In genomic region chr2:207692206-207693065, GRCh38 we compare ENCODE assay signal across 8 cellular contexts. TPM values are rescaled to one million over a fixed set of nuclear protein-coding genes. Genes with fewer than 3 reads are reported as not detected.
DNase-seq lines count a peak whose midpoint lies in the region; ATAC-seq and TF ChIP-seq lines count a peak whose summit lies in the region.

No MANE protein-coding gene starts in this region.

- DNase-seq in G401 (ENCODE audit: low spot score), result peak; percentile 16
- DNase-seq in HL-60 (ENCODE audit: low read depth in 1 of 2, low spot score in 1 of 2), result peak; percentile 21 to 46
- peak; percentile 3 for DNase-seq in T-helper 22 cell (ENCODE audit: low read depth)
- DNase-seq in cardiac fibroblast (ENCODE audit: low read depth in 2 of 2), result peak; percentile 32 to 35
- peak; percentile 8 for DNase-seq in mesenchymal stem cell
- peak; percentile 73 for DNase-seq in upper lobe of right lung

- H3K36me3 ChIP-seq in mesenchymal stem cell (ENCODE audit: control insufficient read depth in 1 of 2, insufficient read depth in 2 of 2, low read depth in 1 of 2, low read length in 2 of 2) (no peaks in the 10 kb centered on the region), upper lobe of right lung (no peaks in the 10 kb centered on the region)

- no peak overlapping the region for H2AFZ ChIP-seq in mesenchymal stem cell (ENCODE audit: low read depth, low read length)

- no peak overlapping the region for H3K9ac ChIP-seq in mesenchymal stem cell (ENCODE audit: low read length)

- H3K9me3 ChIP-seq in mesenchymal stem cell (ENCODE audit: control insufficient read depth, low read length) (no peaks in the 10 kb centered on the region), upper lobe of right lung (no peaks in the 10 kb centered on the region)

- H3K4ac ChIP-seq in mesenchymal stem cell (ENCODE audit: low read depth in 1 of 2, low read length in 2 of 2), result no peak overlapping the region

- H3K18ac ChIP-seq in mesenchymal stem cell (ENCODE audit: low read depth in 1 of 2, low read length in 2 of 2), result no peak overlapping the region

- H3K27ac ChIP-seq in HL-60 (replicated peaks) (no peak overlapping the region), mesenchymal stem cell (ENCODE audit: low read length, poor library complexity, severe bottlenecking) (no peak overlapping the region), upper lobe of right lung (no peak overlapping the region)

- no peaks in the 10 kb centered on the region for H3K79me1 ChIP-seq in mesenchymal stem cell (replicated peaks; ENCODE audit: low read length, poor library complexity, severe bottlenecking)

- WGBS in mesenchymal stem cell, result 68% methylated on average over 6 of the region's 7 CpGs

- H2BK5ac ChIP-seq in mesenchymal stem cell (ENCODE audit: low read depth, low read length, poor library complexity, severe bottlenecking), result no peak overlapping the region

- no peak overlapping the region for H3K4me2 ChIP-seq in mesenchymal stem cell (ENCODE audit: low read length, poor library complexity, severe bottlenecking)

- no peaks in the 10 kb centered on the region for H3K27me3 ChIP-seq in HL-60 (ENCODE audit: insufficient read depth, poor library complexity, severe bottlenecking)
- peaks cover under 1 to 22% of the 10 kb centered on the region in 2 experiments for H3K27me3 ChIP-seq in mesenchymal stem cell (ENCODE audit: control insufficient read depth in 1 of 2, insufficient read depth in 1 of 2, low read length in 2 of 2)
- H3K27me3 ChIP-seq in upper lobe of right lung, result no peaks in the 10 kb centered on the region

- H2BK120ac ChIP-seq in mesenchymal stem cell (ENCODE audit: low read depth, low read length), result no peak overlapping the region

- no peak overlapping the region for H3K23ac ChIP-seq in mesenchymal stem cell (ENCODE audit: low read length in 2 of 2)

- H3K14ac ChIP-seq in mesenchymal stem cell (ENCODE audit: low read length in 2 of 2), result no peak overlapping the region

- no peaks in the 10 kb centered on the region for H3K4me1 ChIP-seq in mesenchymal stem cell (ENCODE audit: control insufficient read depth, insufficient read depth, low read depth, low read length)
- peaks cover 3% of the 10 kb centered on the region for H3K4me1 ChIP-seq in upper lobe of right lung

- peak; percentile 95 for ATAC-seq in upper lobe of right lung
- ATAC-seq in HG03354 (IDR thresholded peaks at IDR 0.05; ENCODE audit: poor library complexity, severe bottlenecking, unreplicated experiment), result no peak
- no peak for ATAC-seq in HG03095 (IDR thresholded peaks at IDR 0.05; ENCODE audit: unreplicated experiment)

- in situ Hi-C loops in G401 (cut with HindIII; ENCODE audit: low sequenced_read_pairs), result no loop called here

- H2BK15ac ChIP-seq in mesenchymal stem cell (ENCODE audit: low read depth, poor library complexity, severe bottlenecking), result no peak overlapping the region

- H2AK5ac ChIP-seq in mesenchymal stem cell (ENCODE audit: low read length, severe bottlenecking), result no peak overlapping the region

- H4K8ac ChIP-seq in mesenchymal stem cell (ENCODE audit: low read length), result no peak overlapping the region

- intact Hi-C loops in upper lobe of right lung (cut with DNase I), result loop anchor here (10.0 kb wide), 1 partner anchor 58 kb away; no protein-coding TSS in a partner anchor

- H3K4me3 ChIP-seq in HL-60 (replicated peaks; ENCODE audit: insufficient read depth, low read length) (no peak overlapping the region), cardiac fibroblast (replicated peaks in 1 of 2; ENCODE audit: low read depth in 2 of 2, low read length in 2 of 2) (no peak overlapping the region), mesenchymal stem cell (ENCODE audit: insufficient read depth in 1 of 2, low read depth in 1 of 2, low read length in 2 of 2) (no peak overlapping the region), upper lobe of right lung (no peak overlapping the region)

- H4K91ac ChIP-seq in mesenchymal stem cell (ENCODE audit: low read length), result no peak overlapping the region

- no peak for TF ChIP-seq CTCF in HL-60 (IDR thresholded peaks at IDR 0.05; ENCODE audit: insufficient read depth, low read length)
- TF ChIP-seq CTCF in cardiac fibroblast (IDR thresholded peaks at IDR 0.05; ENCODE audit: low read depth, low read length), result peak; percentile 37
- TF ChIP-seq CTCF in upper lobe of right lung (IDR thresholded peaks at IDR 0.05), result peak; percentile 61

- H2BK12ac ChIP-seq in mesenchymal stem cell (ENCODE audit: low read length in 2 of 2), result no peak overlapping the region

RNA-seq across cellular contexts. Expression of gene CCNYL1, which starts 19.0 kb away (rescaled TPM):
- total RNA-seq in G401 (2014; rRNA removed; shearing (Covaris generic)), result 39.6 and 43.0 TPM in 2 replicates
- 13.9 TPM for polyA plus RNA-seq in mesenchymal stem cell (2013, experiment 1 of 2)
- polyA plus RNA-seq in mesenchymal stem cell (2013, experiment 2 of 2), result 14.8 TPM
- 25.7 TPM for total RNA-seq in upper lobe of right lung

Comparison
In these comparisons a context has a peak if more than half of its experiments do, and no peak if none do; other contexts are left out.
1. DNase-seq: peak in every context shown above with its lines; median percentile 73 in upper lobe of right lung; 34 in HL-60; 34 in cardiac fibroblast; 16 in G401; 8 in mesenchymal stem cell; 3 in T-helper 22 cell.